In genomic region chr12:107096571-107096970, GRCh38 we compare ENCODE assay signal across 35 cellular contexts.
"Had no signal": no experiment of that assay in that cellular context is flagged by ENCODE, and none has a peak within 500 bp of the region (broad histone marks: within the 10 kb centered on the region; RNA-seq: fewer than 3 reads in every experiment).

No MANE protein-coding gene starts in this region.

- H3K9me3 ChIP-seq: MG63 had no signal

- DNase-seq: Karpas-422, Kasumi-1, MG63, MM.1S, MV-4-11, NCI-H1048, NCI-H1092, NCI-H1092 treated with DMSO at 0.1 percent for 48 hours, NCI-H1105, NCI-H1105 treated with DMSO at 0.1 percent for 48 hours, NCI-H1417, NCI-H1417 treated with DMSO at 0.1 percent for 48 hours, NCI-H1436, NCI-H1436 treated with DMSO at 0.1 percent for 48 hours, NCI-H146, NCI-H1694, NCI-H1694 treated with DMSO at 0.1 percent for 48 hours, NCI-H187, NCI-H187 treated with DMSO at 0.1 percent for 48 hours, NCI-H1930, NCI-H2029, NCI-H2029 treated with DMSO at 0.1 percent for 48 hours, NCI-H2081, NCI-H2081 treated with DMSO at 0.1 percent for 48 hours, NCI-H2107, NCI-H2171, NCI-H2171 treated with DMSO at 0.1 percent for 48 hours, NCI-H2227 treated with DMSO at 0.1 percent for 48 hours, NCI-H226, NCI-H345, NCI-H446, NCI-H446 treated with DMSO at 0.1 percent for 48 hours, NCI-H510A, NCI-H510A treated with DMSO at 0.1 percent for 48 hours, NCI-H524 had no signal

- H3K36me3 ChIP-seq: MG63 had no signal

- H3K4me3 ChIP-seq: MG63 had no signal

- H3K27me3 ChIP-seq: MG63 had no signal
